Comparison of ENCODE assay signal across 1 cellular context in the genomic region with DNA sequence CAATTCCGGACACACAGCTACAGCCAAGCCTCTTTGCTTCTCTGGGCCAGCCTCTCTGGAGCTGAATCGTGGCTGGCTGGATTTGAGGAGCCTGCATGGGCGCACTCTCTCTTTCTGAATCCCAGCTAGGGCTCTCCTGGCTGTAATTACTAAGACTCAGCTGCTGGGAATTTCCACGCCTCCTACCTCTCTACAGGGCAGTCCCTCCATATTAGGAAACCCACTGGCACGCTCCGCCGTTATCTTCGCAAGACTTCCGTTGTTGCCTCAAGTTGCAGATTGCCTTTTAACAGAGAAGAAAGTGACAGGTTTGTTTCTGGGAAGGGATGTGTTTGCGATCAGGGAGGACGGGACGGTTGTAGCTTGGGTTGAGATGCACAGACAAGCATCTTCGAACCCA.
TF ChIP-seq lines count a peak whose summit lies in the region.

No MANE protein-coding gene starts in this region.

TF ChIP-seq in IMR-90, 13 proteins besides CTCF, POLR2A, EP300 and RAD21 (continued from another document):
- TF ChIP-seq, protein P1, sequence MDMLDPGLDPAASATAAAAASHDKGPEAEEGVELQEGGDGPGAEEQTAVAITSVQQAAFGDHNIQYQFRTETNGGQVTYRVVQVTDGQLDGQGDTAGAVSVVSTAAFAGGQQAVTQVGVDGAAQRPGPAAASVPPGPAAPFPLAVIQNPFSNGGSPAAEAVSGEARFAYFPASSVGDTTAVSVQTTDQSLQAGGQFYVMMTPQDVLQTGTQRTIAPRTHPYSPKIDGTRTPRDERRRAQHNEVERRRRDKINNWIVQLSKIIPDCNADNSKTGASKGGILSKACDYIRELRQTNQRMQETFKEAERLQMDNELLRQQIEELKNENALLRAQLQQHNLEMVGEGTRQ (IDR thresholded peaks at IDR 0.05; ENCODE audit: low read depth, low read length), result no peak
- TF ChIP-seq RFX5 (IDR thresholded peaks at IDR 0.05; ENCODE audit: low read depth, low read length) (no peak), FOS (IDR thresholded peaks at IDR 0.05; ENCODE audit: low read depth, low read length) (no peak), CHD1 (IDR thresholded peaks at IDR 0.05; ENCODE audit: low read depth, low read length) (no peak), MXI1 (IDR thresholded peaks at IDR 0.05; ENCODE audit: borderline replicate concordance, low read depth, low read length) (no peak), MAFK (IDR thresholded peaks at IDR 0.05; ENCODE audit: low read depth, low read length) (no peak), CEBPB (IDR thresholded peaks at IDR 0.05; ENCODE audit: low read depth, low read length) (no peak), NFE2L2 (IDR thresholded peaks at IDR 0.05; ENCODE audit: low read depth, low read length) (no peak), RCOR1 (IDR thresholded peaks at IDR 0.05; ENCODE audit: insufficient replicate concordance, low read length) (no peak)
- TF ChIP-seq, protein P2, sequence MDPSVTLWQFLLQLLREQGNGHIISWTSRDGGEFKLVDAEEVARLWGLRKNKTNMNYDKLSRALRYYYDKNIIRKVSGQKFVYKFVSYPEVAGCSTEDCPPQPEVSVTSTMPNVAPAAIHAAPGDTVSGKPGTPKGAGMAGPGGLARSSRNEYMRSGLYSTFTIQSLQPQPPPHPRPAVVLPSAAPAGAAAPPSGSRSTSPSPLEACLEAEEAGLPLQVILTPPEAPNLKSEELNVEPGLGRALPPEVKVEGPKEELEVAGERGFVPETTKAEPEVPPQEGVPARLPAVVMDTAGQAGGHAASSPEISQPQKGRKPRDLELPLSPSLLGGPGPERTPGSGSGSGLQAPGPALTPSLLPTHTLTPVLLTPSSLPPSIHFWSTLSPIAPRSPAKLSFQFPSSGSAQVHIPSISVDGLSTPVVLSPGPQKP (IDR thresholded peaks at IDR 0.05; ENCODE audit: borderline replicate concordance, low read depth, low read length), result no peak
